Comparison of ENCODE assay signal across 1 cellular context in the genomic region with DNA sequence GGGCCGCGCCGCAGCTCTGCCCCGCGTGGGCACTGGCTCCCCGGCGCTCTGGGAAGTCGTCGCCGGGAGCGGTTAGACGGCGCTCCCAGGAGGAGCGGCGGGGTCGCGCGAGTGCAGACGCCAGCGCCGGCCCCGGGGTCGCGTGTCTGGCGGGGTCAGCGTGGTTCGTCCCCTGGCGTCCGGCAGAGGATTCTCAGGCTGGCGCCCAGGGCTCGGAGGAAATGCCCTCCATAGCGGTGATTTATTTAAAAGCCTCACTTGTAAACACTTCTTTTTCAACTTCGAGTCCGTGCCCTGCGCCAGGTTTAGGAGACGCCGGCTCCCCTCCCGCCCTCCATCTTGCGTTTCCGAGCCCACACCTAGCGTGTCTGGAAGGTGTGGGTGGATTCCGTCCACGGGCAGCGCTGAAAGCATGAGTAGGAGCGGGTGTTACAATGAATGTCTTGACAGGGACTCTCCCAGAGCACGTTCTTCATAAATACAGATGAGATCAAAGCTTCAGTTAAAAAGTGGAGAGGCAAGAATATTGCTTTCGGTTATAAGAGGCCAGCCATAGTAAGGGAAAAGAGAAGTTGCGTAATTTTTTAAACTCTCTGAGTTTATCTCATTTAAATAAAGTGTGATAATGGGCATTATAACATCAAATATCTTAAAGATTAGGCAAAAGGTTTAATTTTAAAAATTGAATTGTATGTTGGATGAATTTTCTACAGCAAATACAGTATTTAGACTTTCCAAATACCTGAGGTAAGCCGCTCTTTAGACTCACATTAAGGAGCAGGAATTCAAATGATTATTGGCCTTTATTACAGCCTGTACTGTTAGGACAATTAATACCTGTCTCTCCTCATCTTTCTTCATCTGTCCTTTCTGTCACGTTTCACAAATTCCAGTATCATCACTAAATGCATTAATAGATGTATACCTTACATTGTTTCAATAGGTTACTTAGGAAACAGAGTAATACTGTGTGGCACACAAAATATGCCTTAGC.
TF ChIP-seq lines count a peak whose summit lies in the region.

No MANE protein-coding gene starts in this region.

TF ChIP-seq in K562, 482 proteins besides CTCF, POLR2A, EP300 and RAD21 (continued from another document and continues in another):
- TF ChIP-seq, protein P1, sequence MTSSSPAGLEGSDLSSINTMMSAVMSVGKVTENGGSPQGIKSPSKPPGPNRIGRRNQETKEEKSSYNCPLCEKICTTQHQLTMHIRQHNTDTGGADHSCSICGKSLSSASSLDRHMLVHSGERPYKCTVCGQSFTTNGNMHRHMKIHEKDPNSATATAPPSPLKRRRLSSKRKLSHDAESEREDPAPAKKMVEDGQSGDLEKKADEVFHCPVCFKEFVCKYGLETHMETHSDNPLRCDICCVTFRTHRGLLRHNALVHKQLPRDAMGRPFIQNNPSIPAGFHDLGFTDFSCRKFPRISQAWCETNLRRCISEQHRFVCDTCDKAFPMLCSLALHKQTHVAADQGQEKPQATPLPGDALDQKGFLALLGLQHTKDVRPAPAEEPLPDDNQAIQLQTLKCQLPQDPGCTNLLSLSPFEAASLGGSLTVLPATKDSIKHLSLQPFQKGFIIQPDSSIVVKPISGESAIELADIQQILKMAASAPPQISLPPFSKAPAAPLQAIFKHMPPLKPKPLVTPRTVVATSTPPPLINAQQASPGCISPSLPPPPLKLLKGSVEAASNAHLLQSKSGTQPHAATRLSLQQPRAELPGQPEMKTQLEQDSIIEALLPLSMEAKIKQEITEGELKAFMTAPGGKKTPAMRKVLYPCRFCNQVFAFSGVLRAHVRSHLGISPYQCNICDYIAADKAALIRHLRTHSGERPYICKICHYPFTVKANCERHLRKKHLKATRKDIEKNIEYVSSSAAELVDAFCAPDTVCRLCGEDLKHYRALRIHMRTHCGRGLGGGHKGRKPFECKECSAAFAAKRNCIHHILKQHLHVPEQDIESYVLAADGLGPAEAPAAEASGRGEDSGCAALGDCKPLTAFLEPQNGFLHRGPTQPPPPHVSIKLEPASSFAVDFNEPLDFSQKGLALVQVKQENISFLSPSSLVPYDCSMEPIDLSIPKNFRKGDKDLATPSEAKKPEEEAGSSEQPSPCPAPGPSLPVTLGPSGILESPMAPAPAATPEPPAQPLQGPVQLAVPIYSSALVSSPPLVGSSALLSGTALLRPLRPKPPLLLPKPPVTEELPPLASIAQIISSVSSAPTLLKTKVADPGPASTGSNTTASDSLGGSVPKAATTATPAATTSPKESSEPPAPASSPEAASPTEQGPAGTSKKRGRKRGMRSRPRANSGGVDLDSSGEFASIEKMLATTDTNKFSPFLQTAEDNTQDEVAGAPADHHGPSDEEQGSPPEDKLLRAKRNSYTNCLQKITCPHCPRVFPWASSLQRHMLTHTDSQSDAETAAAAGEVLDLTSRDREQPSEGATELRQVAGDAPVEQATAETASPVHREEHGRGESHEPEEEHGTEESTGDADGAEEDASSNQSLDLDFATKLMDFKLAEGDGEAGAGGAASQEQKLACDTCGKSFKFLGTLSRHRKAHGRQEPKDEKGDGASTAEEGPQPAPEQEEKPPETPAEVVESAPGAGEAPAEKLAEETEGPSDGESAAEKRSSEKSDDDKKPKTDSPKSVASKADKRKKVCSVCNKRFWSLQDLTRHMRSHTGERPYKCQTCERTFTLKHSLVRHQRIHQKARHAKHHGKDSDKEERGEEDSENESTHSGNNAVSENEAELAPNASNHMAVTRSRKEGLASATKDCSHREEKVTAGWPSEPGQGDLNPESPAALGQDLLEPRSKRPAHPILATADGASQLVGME (CRISPR knock-in tag; IDR thresholded peaks at IDR 0.05): no peak
- TF ChIP-seq ZNF436 (CRISPR knock-in tag; IDR thresholded peaks at IDR 0.05) (no peak), CTCFL (IDR thresholded peaks at IDR 0.05; ENCODE audit: borderline replicate concordance, insufficient read depth, low read depth, low read length, poor library complexity, severe bottlenecking) (no peak), NFYB (IDR thresholded peaks at IDR 0.05; ENCODE audit: extremely low read depth, insufficient read length) (no peak), KAT8 (IDR thresholded peaks at IDR 0.05; ENCODE audit: low read depth) (no peak), HDGF (IDR thresholded peaks at IDR 0.05) (no peak), ZNF512 (tag; IDR thresholded peaks at IDR 0.05) (no peak), ZNF707 (CRISPR knock-in tag; conservative IDR thresholded peaks at IDR 0.05) (no peak), POU5F1 (IDR thresholded peaks at IDR 0.05; ENCODE audit: borderline replicate concordance, low read depth, low read length, partially characterized antibody) (no peak), RB1 (IDR thresholded peaks at IDR 0.05; ENCODE audit: low read depth) (no peak), RBM22 (IDR thresholded peaks at IDR 0.05; ENCODE audit: low read depth, low read length, poor library complexity, severe bottlenecking) (no peak), ZNF280B (CRISPR knock-in tag; IDR thresholded peaks at IDR 0.05) (no peak), POLR3A (IDR thresholded peaks at IDR 0.05; ENCODE audit: borderline replicate concordance, extremely low read depth, insufficient read depth, insufficient read length) (no peak), TCF3 (CRISPR knock-in tag; IDR thresholded peaks at IDR 0.05) (no peak), HNRNPH1 (optimal IDR thresholded peaks at IDR 0.05; ENCODE audit: low read depth, low read length) (no peak), CHD7 (IDR thresholded peaks at IDR 0.05; ENCODE audit: low read depth, low read length) (no peak), TCFL5 (CRISPR knock-in tag; conservative IDR thresholded peaks at IDR 0.05) (no peak), MAFG (tag; conservative IDR thresholded peaks at IDR 0.05) (no peak), ZEB2 (IDR thresholded peaks at IDR 0.05) (no peak; the same call in 1 of the 2 replicates), ZNF717 (CRISPR knock-in tag; IDR thresholded peaks at IDR 0.05) (no peak), NCOA4 (IDR thresholded peaks at IDR 0.05; ENCODE audit: partially characterized antibody) (no peak), NFRKB (IDR thresholded peaks at IDR 0.05; ENCODE audit: low read depth) (0 out of 2 replicates have a peak, but pooled peaks have one; percentile 49), GABPB1 (CRISPR knock-in tag; IDR thresholded peaks at IDR 0.05) (no peak), TEAD1 (CRISPR knock-in tag; IDR thresholded peaks at IDR 0.05) (peak in 1 of 2 experiments; percentile 33; a peak in 1 of 4 replicates), HMGN3 (IDR thresholded peaks at IDR 0.05; ENCODE audit: borderline replicate concordance, extremely low read depth, insufficient read length, low read depth, low read length) (no peak), SPI1 (IDR thresholded peaks at IDR 0.05; ENCODE audit: borderline replicate concordance, low read depth, low read length) (no peak), MAFK (IDR thresholded peaks at IDR 0.05; ENCODE audit: low read length) (no peak), STAT5A (IDR thresholded peaks at IDR 0.05; ENCODE audit: borderline replicate concordance, low read length) (no peak), E2F3 (CRISPR knock-in tag; IDR thresholded peaks at IDR 0.05) (no peak)
